ENCODE assay signal across 15 cellular contexts in the genomic region with DNA sequence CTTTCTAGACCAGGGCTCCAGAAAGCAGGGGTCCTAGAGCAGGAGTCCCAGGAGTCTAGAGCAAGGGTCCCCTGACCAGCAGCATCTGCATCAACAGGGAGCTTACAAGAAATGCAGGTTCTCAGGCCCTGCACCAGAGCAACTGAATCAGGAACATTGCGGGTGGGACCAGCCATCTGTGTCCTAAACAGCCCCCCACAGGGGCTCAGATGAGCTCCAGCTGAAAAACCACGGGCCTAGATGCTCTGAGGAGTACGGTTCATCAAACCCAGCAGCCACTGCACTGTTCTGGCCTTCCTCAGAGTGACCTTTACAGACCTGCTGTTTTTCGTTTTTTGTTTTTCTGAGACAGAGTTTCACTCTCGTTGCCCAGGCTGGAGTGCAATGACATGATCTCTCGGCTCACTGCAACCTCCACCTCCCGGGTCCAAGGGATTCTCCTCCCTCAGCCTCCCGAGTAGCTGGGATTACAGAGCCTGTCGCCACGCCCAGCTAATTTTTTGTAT.
DNase-seq lines count a peak whose midpoint lies in the region; ATAC-seq and TF ChIP-seq lines count a peak whose summit lies in the region.
"Had no signal": no experiment of that assay in that cellular context is flagged by ENCODE, and none has a peak within 500 bp of the region (broad histone marks: within the 10 kb centered on the region; RNA-seq: fewer than 3 reads in every experiment).

No MANE protein-coding gene starts in this region.

- no peaks in the 10 kb centered on the region for H3K36me3 Mint-ChIP-seq in activated naive CD4-positive, alpha-beta T cell treated with anti-CD3 and anti-CD28 coated beads, Interleukin-2, amount 50 U/mL, for 72 hours
- H3K36me3 Mint-ChIP-seq: CD14-positive monocyte; CD4-positive, alpha-beta memory T cell had no signal

- H3K27me3 ChIP-seq in BLaER1 treated with 17β-estradiol and CSF1 and Interleukin-3, amounts not matched to agents 10 nM and 100 nM: no peaks in the 10 kb centered on the region
- no peaks in the 10 kb centered on the region for H3K27me3 ChIP-seq in mucosa of stomach (ENCODE audit: control insufficient read depth, insufficient read depth, low read length)
- H3K27me3 ChIP-seq: BE2C had no signal

- CTCF ChIA-PET in RWPE1 (lab: Yijun Ruan, JAX): interaction anchor here (0.5 to 4.9 kb wide), 8 partner anchors 22 to 631 kb away, joined by 3 to 74 read pairs (median 6); no protein-coding TSS in a partner anchor

- DNase-seq in RWPE1 (ENCODE audit: low spot score) (no peak), DMS153 (lab: John Stamatoyannopoulos, UW) (no peak), NCI-H446 treated with DMSO at 0.1 percent for 48 hours (lab: John Stamatoyannopoulos, UW) (no peak)
- DNase-seq in activated naive CD4-positive, alpha-beta T cell treated with anti-CD3 and anti-CD28 coated beads, Interleukin-2, amount 50 U/mL, for 72 hours (ENCODE audit: low spot score in 2 of 2): no peak
- DNase-seq: ACHN; BE2C; CD4-positive, alpha-beta memory T cell; DND-41; EL; GM23248 had no signal

- TF ChIP-seq CTCF in RWPE1 (conservative IDR thresholded peaks at IDR 0.05; ENCODE audit: low read depth): no peak

- H4K20me1 ChIP-seq in BLaER1 treated with 17β-estradiol and CSF1 and Interleukin-3, amounts not matched to agents 10 nM and 100 nM: peaks cover 0 to 3% (median 0%) of the 10 kb centered on the region in 11 experiments; a peak in 1 of 22 replicates

- peak overlapping the region in 4 of 11 experiments; percentile 18 to 42 (median 30); a peak in 2 of 22 replicates for H3K9ac ChIP-seq in BLaER1 treated with 17β-estradiol and CSF1 and Interleukin-3, amounts not matched to agents 10 nM and 100 nM
- H3K9ac ChIP-seq in mucosa of stomach (ENCODE audit: low read length): peak overlapping the region; percentile 15
- H3K9ac ChIP-seq: GM23248 had no signal

- H3K4me3 ChIP-seq in BLaER1 treated with 17β-estradiol and CSF1 and Interleukin-3, amounts not matched to agents 10 nM and 100 nM: no peak overlapping the region
- no peak overlapping the region for H3K4me3 ChIP-seq in mucosa of stomach (ENCODE audit: low read length)
- H3K4me3 ChIP-seq: GM23248, HAP-1 had no signal

- no peak overlapping the region for H3K27ac ChIP-seq in BLaER1 treated with 17β-estradiol and CSF1 and Interleukin-3, amounts not matched to agents 10 nM and 100 nM
- H3K27ac ChIP-seq in RWPE1: peak overlapping the region; percentile 78
- H3K27ac ChIP-seq: GM23248, HL-60 had no signal

- H3K9me3 Mint-ChIP-seq in activated naive CD4-positive, alpha-beta T cell treated with anti-CD3 and anti-CD28 coated beads, Interleukin-2, amount 50 U/mL, for 72 hours: no peaks in the 10 kb centered on the region
- H3K9me3 Mint-ChIP-seq: CD14-positive monocyte; CD4-positive, alpha-beta memory T cell had no signal

- no peaks in the 10 kb centered on the region for H3K9me3 ChIP-seq in BLaER1 treated with 17β-estradiol and CSF1 and Interleukin-3, amounts not matched to agents 10 nM and 100 nM (replicated peaks in 1 of 11)
- H3K9me3 ChIP-seq in mucosa of stomach (ENCODE audit: control insufficient read depth, low read length): no peaks in the 10 kb centered on the region
- H3K9me3 ChIP-seq: BE2C, HAP-1 had no signal

- H3K4me1 ChIP-seq in BLaER1 treated with 17β-estradiol and CSF1 and Interleukin-3, amounts not matched to agents 10 nM and 100 nM: peaks cover 0 to 20% (median 8%) of the 10 kb centered on the region in 10 experiments; a peak in 11 of 20 replicates
- peaks cover 63% of the 10 kb centered on the region for H3K4me1 ChIP-seq in mucosa of stomach (ENCODE audit: control insufficient read depth, insufficient read depth, low read length)
- H3K4me1 ChIP-seq: BE2C, HAP-1 had no signal

- H3K36me3 ChIP-seq in BLaER1 treated with 17β-estradiol and CSF1 and Interleukin-3, amounts not matched to agents 10 nM and 100 nM: no peaks in the 10 kb centered on the region
- no peaks in the 10 kb centered on the region for H3K36me3 ChIP-seq in mucosa of stomach (ENCODE audit: control insufficient read depth, insufficient read depth, low read length)
- H3K36me3 ChIP-seq: BE2C, HAP-1 had no signal

- ATAC-seq in activated naive CD4-positive, alpha-beta T cell treated with anti-CD3 and anti-CD28 coated beads, Interleukin-2, amount 50 U/mL, for 72 hours: no peak

- peak overlapping the region in 7 of 11 experiments; percentile 26 to 55 (median 49); a peak in 13 of 22 replicates for H3K4me2 ChIP-seq in BLaER1 treated with 17β-estradiol and CSF1 and Interleukin-3, amounts not matched to agents 10 nM and 100 nM

- POLR2A ChIA-PET in RWPE1 (lab: Yijun Ruan, JAX; ENCODE audit: low non-redundant PET): no interaction called here

- no peak overlapping the region for H3K27ac Mint-ChIP-seq in activated naive CD4-positive, alpha-beta T cell treated with anti-CD3 and anti-CD28 coated beads, Interleukin-2, amount 50 U/mL, for 72 hours
- H3K27ac Mint-ChIP-seq: CD14-positive monocyte had no signal
